Comparison of ENCODE assay signal across 2 cellular contexts in the genomic region with DNA sequence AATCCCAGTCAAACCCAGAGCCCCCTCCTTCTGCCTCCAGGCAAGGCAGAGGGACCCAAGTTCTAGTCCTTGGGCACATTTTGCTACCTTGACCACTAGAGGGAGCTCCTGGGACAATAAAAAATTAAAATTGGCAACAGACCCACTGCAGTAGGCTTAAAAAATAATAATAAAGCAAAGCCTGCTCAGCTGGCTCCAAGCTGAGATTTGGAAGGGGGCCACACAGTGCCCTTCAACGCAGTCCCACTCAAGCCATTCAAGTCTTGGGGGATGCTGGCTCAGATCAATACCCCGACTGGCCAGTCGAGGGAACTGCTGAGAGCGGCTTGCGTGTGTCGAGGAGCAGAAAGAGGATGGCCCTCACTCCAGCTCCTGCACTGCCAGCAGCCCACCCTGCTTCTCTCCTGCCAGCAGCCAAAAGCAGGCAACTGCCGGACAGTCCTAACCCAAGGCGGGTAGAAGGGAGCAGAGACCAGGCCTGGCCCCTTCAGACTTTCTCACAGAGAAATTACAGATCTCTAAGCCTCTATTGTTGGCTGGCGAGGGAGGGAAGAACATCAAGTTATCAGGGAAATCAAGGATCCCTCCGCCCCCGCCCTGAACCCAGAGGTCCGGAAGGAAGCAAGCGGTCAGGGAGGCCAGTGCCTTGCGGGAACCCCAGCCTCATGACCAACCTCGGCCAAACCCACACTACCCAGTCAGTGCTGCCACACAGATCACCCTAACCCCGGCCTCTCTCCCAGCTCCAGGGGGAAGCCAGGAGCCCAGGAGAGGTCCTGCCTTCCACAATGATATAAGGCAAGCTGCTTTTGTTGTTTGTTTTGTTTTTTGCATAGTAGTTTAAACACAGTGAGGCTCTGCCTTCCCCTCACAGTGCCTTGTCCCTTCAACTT.
A peak's percentile ranks its signal among the peaks of the same experiment; 100 is the strongest.
TF ChIP-seq lines count a peak whose summit lies in the region.

No MANE protein-coding gene starts in this region.

TF ChIP-seq in HCT116, 20 proteins besides CTCF, POLR2A, EP300 and RAD21:
- no peak for TF ChIP-seq EZH2 (IDR thresholded peaks at IDR 0.05)
- TF ChIP-seq, protein P1, sequence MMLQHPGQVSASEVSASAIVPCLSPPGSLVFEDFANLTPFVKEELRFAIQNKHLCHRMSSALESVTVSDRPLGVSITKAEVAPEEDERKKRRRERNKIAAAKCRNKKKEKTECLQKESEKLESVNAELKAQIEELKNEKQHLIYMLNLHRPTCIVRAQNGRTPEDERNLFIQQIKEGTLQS (IDR thresholded peaks at IDR 0.05): no peak
- no peak for TF ChIP-seq SIN3A (IDR thresholded peaks at IDR 0.05; ENCODE audit: low read depth)
- TF ChIP-seq, protein P2, sequence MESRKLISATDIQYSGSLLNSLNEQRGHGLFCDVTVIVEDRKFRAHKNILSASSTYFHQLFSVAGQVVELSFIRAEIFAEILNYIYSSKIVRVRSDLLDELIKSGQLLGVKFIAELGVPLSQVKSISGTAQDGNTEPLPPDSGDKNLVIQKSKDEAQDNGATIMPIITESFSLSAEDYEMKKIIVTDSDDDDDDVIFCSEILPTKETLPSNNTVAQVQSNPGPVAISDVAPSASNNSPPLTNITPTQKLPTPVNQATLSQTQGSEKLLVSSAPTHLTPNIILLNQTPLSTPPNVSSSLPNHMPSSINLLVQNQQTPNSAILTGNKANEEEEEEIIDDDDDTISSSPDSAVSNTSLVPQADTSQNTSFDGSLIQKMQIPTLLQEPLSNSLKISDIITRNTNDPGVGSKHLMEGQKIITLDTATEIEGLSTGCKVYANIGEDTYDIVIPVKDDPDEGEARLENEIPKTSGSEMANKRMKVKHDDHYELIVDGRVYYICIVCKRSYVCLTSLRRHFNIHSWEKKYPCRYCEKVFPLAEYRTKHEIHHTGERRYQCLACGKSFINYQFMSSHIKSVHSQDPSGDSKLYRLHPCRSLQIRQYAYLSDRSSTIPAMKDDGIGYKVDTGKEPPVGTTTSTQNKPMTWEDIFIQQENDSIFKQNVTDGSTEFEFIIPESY (IDR thresholded peaks at IDR 0.05; ENCODE audit: extremely low read depth, insufficient replicate concordance, low read length): no peak

TF ChIP-seq in neural cell, 6 proteins besides CTCF, POLR2A, EP300 and RAD21:
- TF ChIP-seq TAF1 (IDR thresholded peaks at IDR 0.05; ENCODE audit: low read depth) (no peak), EZH2 (IDR thresholded peaks at IDR 0.05; ENCODE audit: borderline replicate concordance, insufficient read depth, low read length, poor library complexity, severe bottlenecking) (no peak), SMC3 (conservative IDR thresholded peaks at IDR 0.05; ENCODE audit: poor library complexity) (peak; percentile 87)
